In genomic region chr18:67367540-67367939, GRCh38 we compare ENCODE assay signal across 14 cellular contexts.
DNase-seq lines count a peak whose midpoint lies in the region; ATAC-seq and TF ChIP-seq lines count a peak whose summit lies in the region.
"Had no signal": no experiment of that assay in that cellular context is flagged by ENCODE, and none has a peak within 500 bp of the region (broad histone marks: within the 10 kb centered on the region; RNA-seq: fewer than 3 reads in every experiment).

No MANE protein-coding gene starts in this region.

- dilution Hi-C loops in IMR-90 (cut with HindIII; ENCODE audit: low sequenced_read_pairs, unreplicated experiment) = no loop called here

- H3K36me3 ChIP-seq in GM23248 (ENCODE audit: low read depth) (no peaks in the 10 kb centered on the region), IMR-90 (ENCODE audit: control insufficient read depth, insufficient read depth, low read length) (no peaks in the 10 kb centered on the region), endodermal cell (ENCODE audit: control insufficient read depth, insufficient read depth, low read length) (no peaks in the 10 kb centered on the region)
- H3K36me3 ChIP-seq: SJCRH30 had no signal

- DNase-seq in GM23248 = peak; percentile 1
- peak; percentile 38 for DNase-seq in IMR-90
- peak; percentile 40 for DNase-seq in epithelial cell of esophagus (ENCODE audit: low read depth)
- no peak for DNase-seq in stimulated activated effector memory CD8-positive, alpha-beta T cell treated with anti-CD3 and anti-CD28 coated beads, Interleukin-12 subunit alpha, Interleukin-12 subunit beta, amount 100 ng/mL, for 72 hours (ENCODE audit: low spot score in 2 of 2)
- no peak for DNase-seq in endodermal cell
- DNase-seq in KBM-7 = no peak
- DNase-seq: CD4-positive, alpha-beta memory T cell; NCI-H187; NCI-H526 treated with DMSO at 0.1 percent for 48 hours; OCI-M1 had no signal

- no peaks in the 10 kb centered on the region for H3K9me3 Mint-ChIP-seq in stimulated activated effector memory CD8-positive, alpha-beta T cell treated with anti-CD3 and anti-CD28 coated beads, Interleukin-12 subunit alpha, Interleukin-12 subunit beta, amount 100 ng/mL, for 72 hours
- H3K9me3 Mint-ChIP-seq in endodermal cell = no peaks in the 10 kb centered on the region
- H3K9me3 Mint-ChIP-seq: CD4-positive, alpha-beta memory T cell had no signal

- H3K36me3 Mint-ChIP-seq in stimulated activated effector memory CD8-positive, alpha-beta T cell treated with anti-CD3 and anti-CD28 coated beads, Interleukin-12 subunit alpha, Interleukin-12 subunit beta, amount 100 ng/mL, for 72 hours = no peaks in the 10 kb centered on the region
- H3K36me3 Mint-ChIP-seq in endodermal cell (ENCODE audit: low read depth) = no peaks in the 10 kb centered on the region
- H3K36me3 Mint-ChIP-seq: CD4-positive, alpha-beta memory T cell had no signal

- H3K4me3 Mint-ChIP-seq in stimulated activated effector memory CD8-positive, alpha-beta T cell treated with anti-CD3 and anti-CD28 coated beads, Interleukin-12 subunit alpha, Interleukin-12 subunit beta, amount 100 ng/mL, for 72 hours = no peak overlapping the region
- no peak overlapping the region for H3K4me3 Mint-ChIP-seq in endodermal cell
- H3K4me3 Mint-ChIP-seq: CD4-positive, alpha-beta memory T cell had no signal

- H3K4me3 ChIP-seq in GM23248 (no peak overlapping the region), IMR-90 (ENCODE audit: insufficient read depth, low read depth, low read length) (no peak overlapping the region), epithelial cell of esophagus (ENCODE audit: low read length) (no peak overlapping the region), endodermal cell (ENCODE audit: low read length) (no peak overlapping the region)
- H3K4me3 ChIP-seq: SJCRH30 had no signal

- CTCF ChIA-PET in IMR-90 (lab: Yijun Ruan, JAX) = no interaction called here

- no peak overlapping the region for H3K27ac Mint-ChIP-seq in stimulated activated effector memory CD8-positive, alpha-beta T cell treated with anti-CD3 and anti-CD28 coated beads, Interleukin-12 subunit alpha, Interleukin-12 subunit beta, amount 100 ng/mL, for 72 hours
- no peak overlapping the region for H3K27ac Mint-ChIP-seq in endodermal cell
- H3K27ac Mint-ChIP-seq: CD4-positive, alpha-beta memory T cell had no signal

- no peak for TF ChIP-seq CTCF in IMR-90 (conservative IDR thresholded peaks at IDR 0.05; ENCODE audit: low read depth, low read length)
- no peak for TF ChIP-seq CTCF in epithelial cell of esophagus (IDR thresholded peaks at IDR 0.05; ENCODE audit: insufficient read depth, low read depth, low read length, missing control alignments)
- no peak for TF ChIP-seq CTCF in endodermal cell (conservative IDR thresholded peaks at IDR 0.05)

- ATAC-seq in IMR-90 (ENCODE audit: low read depth) (no peak), GM21717 (IDR thresholded peaks at IDR 0.05; ENCODE audit: unreplicated experiment) (no peak)
- peak; percentile 82 for ATAC-seq in stimulated activated effector memory CD8-positive, alpha-beta T cell treated with anti-CD3 and anti-CD28 coated beads, Interleukin-12 subunit alpha, Interleukin-12 subunit beta, amount 100 ng/mL, for 72 hours

- no peaks in the 10 kb centered on the region for H3K79me2 ChIP-seq in GM23248 (ENCODE audit: insufficient read depth)

- no peak overlapping the region for H4K5ac ChIP-seq in IMR-90 (ENCODE audit: low read depth, low read length)

- no peak overlapping the region for H2BK15ac ChIP-seq in IMR-90 (ENCODE audit: low read depth, low read length)

- H3K9me2 ChIP-seq in GM23248 (ENCODE audit: insufficient read depth) = no peaks in the 10 kb centered on the region

- H3K4me2 ChIP-seq in GM23248 (ENCODE audit: unreplicated experiment) (no peak overlapping the region), IMR-90 (ENCODE audit: low read depth, low read length) (no peak overlapping the region)
- H3K4me2 ChIP-seq: KMS-11 had no signal

- H3K14ac ChIP-seq in IMR-90 (replicated peaks; ENCODE audit: low read depth, low read length) = no peak overlapping the region

- intact Hi-C loops in IMR-90 (cut with micrococcal nuclease) = loop anchor here (10.0 kb wide), 1 partner anchor 103 kb away; no protein-coding TSS in a partner anchor

- no peak overlapping the region for H2BK20ac ChIP-seq in IMR-90 (ENCODE audit: low read depth, low read length)

- in situ Hi-C loops in GM23248 (cut with MboI) (no loop called here), IMR-90 (cut with MboI; ENCODE audit: low sequenced_read_pairs) (no loop called here), KBM-7 (cut with MboI; ENCODE audit: low pct_unique_long_range_greater_than_20kb, low sequenced_read_pairs) (no loop called here)

- no peak overlapping the region for H4K91ac ChIP-seq in IMR-90 (ENCODE audit: insufficient read depth, low read depth, low read length)

- H3K27me3 Mint-ChIP-seq in endodermal cell (ENCODE audit: insufficient read depth) = peaks cover 19% of the 10 kb centered on the region

- no peak overlapping the region for H2BK120ac ChIP-seq in IMR-90 (ENCODE audit: low read depth, low read length)

- H2BK5ac ChIP-seq in IMR-90 (ENCODE audit: low read depth, low read length, poor library complexity, severe bottlenecking) = no peak overlapping the region

- BruUV-seq in IMR-90 (replicated peaks; lab: Mats Ljungman, UMichigan) = no TSS peak

- H4K8ac ChIP-seq in IMR-90 (ENCODE audit: low read depth in 2 of 2, low read length in 2 of 2) = no peak overlapping the region

- TF ChIP-seq RAD21 in IMR-90 (IDR thresholded peaks at IDR 0.05; ENCODE audit: low read length) = no peak

- H3K27me3 ChIP-seq in GM23248 (replicated peaks; ENCODE audit: insufficient read depth) = no peaks in the 10 kb centered on the region
- H3K27me3 ChIP-seq in IMR-90 (ENCODE audit: control insufficient read depth, insufficient read depth, low read length) = no peaks in the 10 kb centered on the region
- H3K27me3 ChIP-seq in endodermal cell (ENCODE audit: control insufficient read depth, insufficient read depth, low read length, poor library complexity, severe bottlenecking) = no peaks in the 10 kb centered on the region
- H3K27me3 ChIP-seq: SJCRH30 had no signal

- H3F3A ChIP-seq in GM23248 (ENCODE audit: insufficient read depth) = no peaks in the 10 kb centered on the region

- TF ChIP-seq POLR2A in IMR-90 (IDR thresholded peaks at IDR 0.05; ENCODE audit: low read depth, low read length) = no peak

- H3K56ac ChIP-seq in IMR-90 (ENCODE audit: extremely low read depth, insufficient read depth, low read length) = no peak overlapping the region

- H3K18ac ChIP-seq in IMR-90 (ENCODE audit: low read depth, low read length) = no peak overlapping the region

- no peak overlapping the region for H2AK5ac ChIP-seq in IMR-90 (ENCODE audit: low read depth, low read length)

- 71 to 82% methylated on average over 2 of the region's 2 CpGs for WGBS in GM23248 (ENCODE audit: low coverage in 1 of 2, low lambda C conversion rate in 2 of 2, missing lambda C conversion rate in 2 of 2), 2 experiments
- no CpG with 5 or more reads among the region's 2 CpGs for WGBS in IMR-90 (ENCODE audit: extremely low coverage in 2 of 2, insufficient read length in 1 of 2), 2 experiments
- 98 to 100% methylated on average over 1 to 2 of the region's 2 CpGs for WGBS in endodermal cell (ENCODE audit: insufficient coverage in 1 of 2, insufficient read length in 1 of 2), 2 experiments

- H3K4me1 Mint-ChIP-seq in stimulated activated effector memory CD8-positive, alpha-beta T cell treated with anti-CD3 and anti-CD28 coated beads, Interleukin-12 subunit alpha, Interleukin-12 subunit beta, amount 100 ng/mL, for 72 hours = no peaks in the 10 kb centered on the region
- peaks cover 7% of the 10 kb centered on the region for H3K4me1 Mint-ChIP-seq in endodermal cell
- H3K4me1 Mint-ChIP-seq: CD4-positive, alpha-beta memory T cell had no signal

- H3K9ac ChIP-seq in GM23248 (no peak overlapping the region), IMR-90 (ENCODE audit: low read depth, low read length) (no peak overlapping the region), endodermal cell (ENCODE audit: extremely low read depth, low read length, poor library complexity, severe bottlenecking) (no peak overlapping the region)
- H3K9ac ChIP-seq: KMS-11 had no signal

- no peak overlapping the region for H3K4ac ChIP-seq in IMR-90 (ENCODE audit: low read depth, low read length)

- H4K20me1 ChIP-seq in GM23248 (ENCODE audit: insufficient read depth) = no peaks in the 10 kb centered on the region
- H4K20me1 ChIP-seq in IMR-90 (ENCODE audit: insufficient read depth, low read length) = no peaks in the 10 kb centered on the region

- H2AFZ ChIP-seq in GM23248 = no peak overlapping the region
- H2AFZ ChIP-seq in IMR-90 (replicated peaks; ENCODE audit: low read length, poor library complexity) = no peak overlapping the region

- H2AK9ac ChIP-seq in IMR-90 (replicated peaks; ENCODE audit: low read depth, low read length, poor library complexity) = no peak overlapping the region

- H3K23ac ChIP-seq in IMR-90 (ENCODE audit: low read depth, low read length) = no peak overlapping the region

- H3K4me1 ChIP-seq in GM23248 (ENCODE audit: insufficient read depth) (no peaks in the 10 kb centered on the region), IMR-90 (ENCODE audit: control insufficient read depth, insufficient read depth, low read length) (no peaks in the 10 kb centered on the region), endodermal cell (ENCODE audit: control insufficient read depth, insufficient read depth, low read length) (peaks cover 3% of the 10 kb centered on the region)

- POLR2A ChIA-PET in IMR-90 (lab: Charles Lee; ENCODE audit: unreplicated experiment) = no interaction called here

- no peaks in the 10 kb centered on the region for H3K79me1 ChIP-seq in IMR-90 (ENCODE audit: low read depth in 1 of 2, low read length in 2 of 2)

- H3K9me3 ChIP-seq in GM23248 (ENCODE audit: low read depth) (no peaks in the 10 kb centered on the region), IMR-90 (ENCODE audit: control insufficient read depth, insufficient read depth, low read length) (no peaks in the 10 kb centered on the region), endodermal cell (ENCODE audit: control insufficient read depth, low read length) (no peaks in the 10 kb centered on the region)
- H3K9me3 ChIP-seq: SJCRH30 had no signal

- no peaks in the 10 kb centered on the region for H3K9me1 ChIP-seq in IMR-90 (ENCODE audit: insufficient read depth, low read length)

- H3K27ac ChIP-seq in GM23248 (no peak overlapping the region), IMR-90 (ENCODE audit: insufficient read depth, low read length) (no peak overlapping the region), endodermal cell (ENCODE audit: low read depth, low read length) (no peak overlapping the region)
- H3K27ac ChIP-seq: KMS-11, RWPE1, SJCRH30 had no signal

TF ChIP-seq in IMR-90, 13 proteins besides CTCF, POLR2A, EP300 and RAD21:
- TF ChIP-seq MAFK (IDR thresholded peaks at IDR 0.05; ENCODE audit: low read depth, low read length) (no peak), NFE2L2 (IDR thresholded peaks at IDR 0.05; ENCODE audit: low read depth, low read length) (0 out of 2 replicates have a peak, but pooled peaks have one; percentile 17), CEBPB (IDR thresholded peaks at IDR 0.05; ENCODE audit: low read depth, low read length) (no peak), FOS (IDR thresholded peaks at IDR 0.05; ENCODE audit: low read depth, low read length) (no peak)

Comparison
In these comparisons a context has a peak if more than half of its experiments do, and no peak if none do; other contexts are left out.
1. DNase-seq: peak in GM23248 (single experiment), IMR-90 (single experiment) and epithelial cell of esophagus (single experiment); none in stimulated activated effector memory CD8-positive, alpha-beta T cell treated with anti-CD3 and anti-CD28 coated beads, Interleukin-12 subunit alpha, Interleukin-12 subunit beta, amount 100 ng/mL, for 72 hours (0 of 2), endodermal cell (single experiment) and KBM-7 (single experiment).